Comparison of ENCODE assay signal across 3 cellular contexts in genomic region chr2:128644745-128645256, GRCh38.
A peak's percentile ranks its signal among the peaks of the same experiment; 100 is the strongest.
TF ChIP-seq lines count a peak whose summit lies in the region.

No MANE protein-coding gene starts in this region.

TF ChIP-seq in IMR-90, 13 proteins besides CTCF, POLR2A, EP300 and RAD21:
- TF ChIP-seq MAZ (IDR thresholded peaks at IDR 0.05; ENCODE audit: borderline replicate concordance, low read depth, low read length), result no peak
- no peak for TF ChIP-seq ELK1 (IDR thresholded peaks at IDR 0.05; ENCODE audit: borderline replicate concordance, low read depth, low read length)
- TF ChIP-seq RCOR1 (IDR thresholded peaks at IDR 0.05; ENCODE audit: insufficient replicate concordance, low read length), result no peak
- no peak for TF ChIP-seq NFE2L2 (IDR thresholded peaks at IDR 0.05; ENCODE audit: low read depth, low read length)
- TF ChIP-seq FOS (IDR thresholded peaks at IDR 0.05; ENCODE audit: low read depth, low read length), result no peak
- TF ChIP-seq MAFK (IDR thresholded peaks at IDR 0.05; ENCODE audit: low read depth, low read length), result no peak
- no peak for TF ChIP-seq CEBPB (IDR thresholded peaks at IDR 0.05; ENCODE audit: low read depth, low read length)

TF ChIP-seq in H1, 55 proteins besides CTCF, POLR2A, EP300 and RAD21:
- TF ChIP-seq TEAD4 (IDR thresholded peaks at IDR 0.05; ENCODE audit: low read depth, low read length) (peak; percentile 99), BRCA1 (IDR thresholded peaks at IDR 0.05; ENCODE audit: low read depth, low read length) (no peak), CTBP2 (IDR thresholded peaks at IDR 0.05; ENCODE audit: borderline replicate concordance, insufficient read depth, insufficient read length, low read length) (peak; percentile 66), POLR2AphosphoS5 (IDR thresholded peaks at IDR 0.05; ENCODE audit: low read depth, low read length) (no peak), NRF1 (IDR thresholded peaks at IDR 0.05; ENCODE audit: low read depth, low read length) (no peak), CEBPB (IDR thresholded peaks at IDR 0.05; ENCODE audit: low read depth, low read length) (no peak), RNF2 (IDR thresholded peaks at IDR 0.05; ENCODE audit: borderline replicate concordance, low read depth, low read length, missing control alignments, poor library complexity, severe bottlenecking) (no peak), YY1 (IDR thresholded peaks at IDR 0.05; ENCODE audit: low read depth, low read length) (no peak; the same call in 1 of the 2 replicates), BACH1 (IDR thresholded peaks at IDR 0.05; ENCODE audit: low read length) (no peak), MAX (IDR thresholded peaks at IDR 0.05) (peak; percentile 89), PHF8 (conservative IDR thresholded peaks at IDR 0.05; ENCODE audit: low read depth, low read length) (no peak), CHD2 (IDR thresholded peaks at IDR 0.05; ENCODE audit: low read length) (no peak), CBX5 (IDR thresholded peaks at IDR 0.05; ENCODE audit: low read depth, low read length) (no peak), SRF (IDR thresholded peaks at IDR 0.05; ENCODE audit: low read depth, low read length) (no peak), TAF1 (IDR thresholded peaks at IDR 0.05; ENCODE audit: low read depth, low read length) (no peak), USF2 (IDR thresholded peaks at IDR 0.05; ENCODE audit: low read length) (no peak), ATF2 (IDR thresholded peaks at IDR 0.05; ENCODE audit: low read length) (no peak), CBX8 (IDR thresholded peaks at IDR 0.05; ENCODE audit: borderline replicate concordance, low read depth, low read length) (no peak), KDM1A (IDR thresholded peaks at IDR 0.05; ENCODE audit: borderline replicate concordance, low read length) (peak; percentile 59; the same call in 1 of the 2 replicates), HDAC2 (IDR thresholded peaks at IDR 0.05; ENCODE audit: borderline replicate concordance in 1 of 2, low read depth in 2 of 2, low read length in 2 of 2) (0 out of 4 replicates have a peak, but pooled peaks have one; percentile 10 to 31), RXRA (IDR thresholded peaks at IDR 0.05; ENCODE audit: insufficient read depth, low read depth, low read length) (0 out of 2 replicates have a peak, but pooled peaks have one; percentile 21), ZNF274 (IDR thresholded peaks at IDR 0.05; ENCODE audit: borderline replicate concordance, extremely low read depth, low read length) (no peak), TCF12 (IDR thresholded peaks at IDR 0.05; ENCODE audit: low read depth, low read length) (no peak), ASH2L (IDR thresholded peaks at IDR 0.05; ENCODE audit: low read length) (peak; percentile 87), CREB1 (IDR thresholded peaks at IDR 0.05) (no peak), SIX5 (IDR thresholded peaks at IDR 0.05; ENCODE audit: low read depth, low read length) (no peak)

TF ChIP-seq in neural cell, 6 proteins besides CTCF, POLR2A, EP300 and RAD21:
- TF ChIP-seq MXI1 (conservative IDR thresholded peaks at IDR 0.05; ENCODE audit: poor library complexity, severe bottlenecking) (no peak), EZH2 (IDR thresholded peaks at IDR 0.05; ENCODE audit: borderline replicate concordance, insufficient read depth, low read length, poor library complexity, severe bottlenecking) (no peak), POLR2AphosphoS5 (IDR thresholded peaks at IDR 0.05) (no peak), REST (IDR thresholded peaks at IDR 0.05; ENCODE audit: borderline replicate concordance) (no peak), SMC3 (conservative IDR thresholded peaks at IDR 0.05; ENCODE audit: poor library complexity) (no peak), TAF1 (IDR thresholded peaks at IDR 0.05; ENCODE audit: low read depth) (no peak)
